14 cellular contexts compared by ENCODE assay signal in genomic region chr18:12460874-12461273, GRCh38.
DNase-seq lines count a peak whose midpoint lies in the region; ATAC-seq and TF ChIP-seq lines count a peak whose summit lies in the region.
"Had no signal": no experiment of that assay in that cellular context is flagged by ENCODE, and none has a peak within 500 bp of the region (broad histone marks: within the 10 kb centered on the region; RNA-seq: fewer than 3 reads in every experiment).

No MANE protein-coding gene starts in this region.

- H3K27ac ChIP-seq in substantia nigra (ENCODE audit: low read depth, low read length, poor library complexity, severe bottlenecking), result peak overlapping the region; percentile 53
- H3K27ac ChIP-seq: gastroesophageal sphincter had no signal

- no peak overlapping the region for H3K4me3 ChIP-seq in NB4 (ENCODE audit: low read depth, low read length)
- no peak overlapping the region for H3K4me3 ChIP-seq in cardiac fibroblast (replicated peaks in 1 of 2; ENCODE audit: low read depth in 2 of 2, low read length in 2 of 2)
- H3K4me3 ChIP-seq: gastroesophageal sphincter had no signal

- TF ChIP-seq CTCF in NB4 (IDR thresholded peaks at IDR 0.05; ENCODE audit: low read depth, low read length), result no peak
- no peak for TF ChIP-seq CTCF in cardiac fibroblast (IDR thresholded peaks at IDR 0.05; ENCODE audit: low read depth, low read length)

- peak; percentile 63 for DNase-seq in NB4 (ENCODE audit: low read depth)
- peak; percentile 39 to 80 for DNase-seq in cardiac fibroblast (ENCODE audit: low read depth in 2 of 2)
- DNase-seq in iris pigment epithelial cell (ENCODE audit: low read depth), result peak; percentile 82
- no peak for DNase-seq in substantia nigra (lab: John Stamatoyannopoulos, UW)
- no peak for DNase-seq in dedifferentiated amniotic fluid mesenchymal stem cell (ENCODE audit: extremely low spot score)
- DNase-seq: activated CD4-positive, CD25-positive, alpha-beta regulatory T cell treated with anti-CD3 and anti-CD28 coated beads, Interleukin-2, amount 50 U/mL, for 72 hours; activated naive CD8-positive, alpha-beta T cell treated with anti-CD3 and anti-CD28 coated beads, Interleukin-2, amount 50 U/mL, for 24 hours; activated T-cell treated with anti-CD3 and anti-CD28 coated beads, Interleukin-2, amount 50 U/mL, for 1 hour; CD4-positive, CD25-positive, alpha-beta regulatory T cell; naive thymus-derived CD8-positive, alpha-beta T cell; NCI-H226 had no signal

- ATAC-seq in HG03457 (IDR thresholded peaks at IDR 0.05; ENCODE audit: unreplicated experiment) (no peak), GM21619 (IDR thresholded peaks at IDR 0.05; ENCODE audit: unreplicated experiment) (no peak)
- ATAC-seq: activated naive CD8-positive, alpha-beta T cell treated with anti-CD3 and anti-CD28 coated beads, Interleukin-2, amount 50 U/mL, for 24 hours; gastroesophageal sphincter; naive thymus-derived CD8-positive, alpha-beta T cell had no signal

- no peak for TF ChIP-seq POLR2A in NB4 (IDR thresholded peaks at IDR 0.05; ENCODE audit: extremely low read depth, insufficient read length)

Comparison
In these comparisons a context has a peak if more than half of its experiments do, and no peak if none do; other contexts are left out.
1. DNase-seq: peak in NB4 (single experiment), cardiac fibroblast (2 of 2) and iris pigment epithelial cell (single experiment); none in substantia nigra (0 of 49) and dedifferentiated amniotic fluid mesenchymal stem cell (single experiment).